In the genomic region with DNA sequence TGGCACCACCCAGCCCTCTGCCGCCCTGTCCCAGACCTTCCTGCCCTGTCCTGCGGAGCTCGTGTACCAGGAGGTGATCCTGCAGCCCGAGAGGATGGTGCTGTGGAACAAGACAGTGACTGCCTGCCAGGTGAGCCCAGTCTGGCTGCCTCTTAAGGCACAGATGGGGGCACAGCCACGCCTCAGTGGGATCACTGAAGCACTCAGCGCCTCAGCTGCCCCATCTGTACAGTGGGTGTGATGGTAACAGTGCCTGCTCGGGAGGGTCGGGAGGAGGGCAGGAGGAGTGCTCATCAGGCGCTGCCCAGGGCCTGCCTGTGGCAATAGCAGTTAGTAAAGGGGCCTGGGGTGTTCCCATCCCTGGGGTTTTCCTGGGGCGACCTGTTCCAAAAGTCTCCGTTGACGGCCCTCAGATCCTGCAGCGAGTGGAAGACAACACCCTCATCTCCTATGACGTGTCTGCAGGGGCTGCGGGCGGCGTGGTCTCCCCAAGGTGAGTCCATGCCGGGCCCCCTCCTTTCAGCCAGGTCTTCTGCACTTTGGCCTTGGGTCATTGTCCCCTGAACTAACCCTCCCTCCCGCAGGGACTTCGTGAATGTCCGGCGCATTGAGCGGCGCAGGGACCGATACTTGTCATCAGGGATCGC, we compare ENCODE assay signal across 20 cellular contexts. TPM values are rescaled to one million over a fixed set of nuclear protein-coding genes. Genes with fewer than 3 reads are reported as not detected.
DNase-seq lines count a peak whose midpoint lies in the region; ATAC-seq, FAIRE-seq and TF ChIP-seq lines count a peak whose summit lies in the region.
"Had no signal": no experiment of that assay in that cellular context is flagged by ENCODE, and none has a peak within 500 bp of the region (broad histone marks: within the 10 kb centered on the region; RNA-seq: fewer than 3 reads in every experiment).

No MANE protein-coding gene starts in this region.

- H3K4me1 ChIP-seq in right cardiac atrium (ENCODE audit: control insufficient read depth, insufficient read depth, low read length) (peaks cover 6% of the 10 kb centered on the region), HepG2 (ENCODE audit: insufficient read depth, low read length) (peaks cover 27% of the 10 kb centered on the region), spleen (peaks cover 0 to 65% (median 25%) of the 10 kb centered on the region in 6 donors)

- H3K9me3 ChIP-seq in right cardiac atrium (ENCODE audit: control insufficient read depth, low read length) (no peaks in the 10 kb centered on the region), HepG2 (ENCODE audit: low read length) (no peaks in the 10 kb centered on the region), spleen (no peaks in the 10 kb centered on the region)

- H3K27ac Mint-ChIP-seq in mesothelial cell of epicardium: no peak overlapping the region

- no peak for FAIRE-seq in HepG2 (lab: Jason Lieb, UNC)
- FAIRE-seq: GM12892 had no signal

- no peak for TF ChIP-seq RAD21 in HepG2 (CRISPR knock-in tag; IDR thresholded peaks at IDR 0.05)

- intact Hi-C loops in right cardiac atrium (cut with DNase I) (loop anchor here in 1 of 4 donors (10.0 kb wide), 1 partner anchor 64 kb away; no protein-coding TSS in a partner anchor), cardiac septum (cut with DNase I) (no loop called here), HepG2 (cut with micrococcal nuclease; ENCODE audit: unreplicated experiment) (no loop called here), spleen (cut with DNase I; ENCODE audit: low total_unique reads) (no loop called here)

- peaks cover 10% of the 10 kb centered on the region for H3K27me3 Mint-ChIP-seq in mesothelial cell of epicardium (ENCODE audit: low read depth)

- CTCF ChIA-PET in HepG2 (lab: Yijun Ruan, JAX; ENCODE audit: low intra/inter-chr PET ratio, low total read pairs): no interaction called here

- no peaks in the 10 kb centered on the region for H4K20me1 ChIP-seq in HepG2 (ENCODE audit: insufficient read depth, low read length)

- no peak overlapping the region for H3K9ac ChIP-seq in HepG2 (ENCODE audit: insufficient read depth, low read depth, low read length)

- H3K27ac ChIP-seq in right cardiac atrium (ENCODE audit: low read length) (peak overlapping the region; percentile 68), HepG2 (ENCODE audit: extremely low read length, insufficient read depth, low read length) (no peak overlapping the region), spleen (peak overlapping the region in 4 of 8 donors; percentile 63 to 85 (median 76))
- H3K27ac ChIP-seq: cardiac muscle cell, SK-N-MC had no signal

- no peaks in the 10 kb centered on the region for H3K79me2 ChIP-seq in HepG2 (ENCODE audit: insufficient read depth, low read length)

- no peak overlapping the region for H3K4me3 Mint-ChIP-seq in mesothelial cell of epicardium

- peaks cover 10% of the 10 kb centered on the region for H3K4me1 Mint-ChIP-seq in mesothelial cell of epicardium

- peaks cover 12% of the 10 kb centered on the region for H3K36me3 Mint-ChIP-seq in mesothelial cell of epicardium

- in situ Hi-C loops in HepG2 (cut with HindIII; ENCODE audit: extremely low pct_ligation_motif_present, low pct_unique_long_range_greater_than_20kb): no loop called here

- TF ChIP-seq EP300 in HepG2 (IDR thresholded peaks at IDR 0.05; ENCODE audit: low read depth in 2 of 2, low read length in 2 of 2): no peak
- no peak for TF ChIP-seq EP300 in HepG2 (CRISPR knock-in tag; IDR thresholded peaks at IDR 0.05; ENCODE audit: borderline replicate concordance)

- no TSS peak for BruUV-seq in HepG2 (replicated peaks; lab: Mats Ljungman, UMichigan)

- POLR2A ChIA-PET in HepG2 (lab: Yijun Ruan, JAX): no interaction called here

- ATAC-seq in right cardiac atrium: no peak
- ATAC-seq in HepG2: no peak
- no peak for ATAC-seq in GM18867 (IDR thresholded peaks at IDR 0.05; ENCODE audit: unreplicated experiment)
- no peak for ATAC-seq in GM21447 (IDR thresholded peaks at IDR 0.05; ENCODE audit: unreplicated experiment)

- H3K9me3 Mint-ChIP-seq in mesothelial cell of epicardium: no peaks in the 10 kb centered on the region
- H3K9me3 Mint-ChIP-seq: CD4-positive, CD25-positive, alpha-beta regulatory T cell had no signal

- peaks cover 22 to 26% of the 10 kb centered on the region in 2 experiments; a peak in 4 of 5 replicates for H3K36me3 ChIP-seq in HepG2 (replicated peaks in 1 of 2; ENCODE audit: control insufficient read depth in 1 of 2, insufficient read depth in 2 of 2, low read length in 2 of 2)
- H3K36me3 ChIP-seq in spleen: peaks cover 3 to 88% (median 63%) of the 10 kb centered on the region in 6 donors

- no peak overlapping the region for H3K4me2 ChIP-seq in HepG2 (ENCODE audit: low read depth, low read length)

- DNase-seq in right cardiac atrium (peak in 1 of 3 donors; percentile 46), cardiac septum (ENCODE audit: low spot score) (no peak), HepG2 (ENCODE audit: low spot score) (no peak), spleen (peak; percentile 62), activated gamma-delta T cell (lab: John Stamatoyannopoulos, UW) (no peak), mesothelial cell of epicardium (ENCODE audit: low spot score in 2 of 2, unreplicated experiment in 2 of 2) (no peak)
- DNase-seq: activated CD4-positive, alpha-beta T cell treated with anti-CD3 and anti-CD28 coated beads for 1 hour; CD4-positive, CD25-positive, alpha-beta regulatory T cell; DMS53; NCI-H1092; NCI-H526 treated with DMSO at 0.1 percent for 48 hours; occipital lobe; stimulated activated CD4-positive, alpha-beta T cell treated with anti-CD3 and anti-CD28 coated beads, Interleukin-2, amount 100 ng/mL, for 48 hours had no signal

- H2AFZ ChIP-seq in HepG2 (ENCODE audit: low read length): no peak overlapping the region

- TF ChIP-seq POLR2A in HepG2 (IDR thresholded peaks at IDR 0.05; ENCODE audit: insufficient read depth in 1 of 2, low read depth in 2 of 2, low read length in 2 of 2) (no peak), spleen (IDR thresholded peaks at IDR 0.05) (no peak)

- H3K4me3 ChIP-seq in right cardiac atrium (ENCODE audit: low read length): no peak overlapping the region
- no peak overlapping the region for H3K4me3 ChIP-seq in HepG2 (replicated peaks in 1 of 3; ENCODE audit: insufficient read depth in 1 of 3, low read depth in 2 of 3, low read length in 3 of 3)
- H3K4me3 ChIP-seq in spleen: no peak overlapping the region
- H3K4me3 ChIP-seq: cardiac muscle cell, SK-N-MC had no signal

- WGBS in right cardiac atrium: 78% methylated on average over 26 of the region's 26 CpGs
- WGBS in HepG2 (ENCODE audit: low lambda C conversion rate): 91% methylated on average over 22 of the region's 26 CpGs
- 94 to 96% (median 94%) methylated on average over 10 to 26 of the region's 26 CpGs for WGBS in spleen, 5 donors

- TF ChIP-seq CTCF in HepG2 (CRISPR knock-in tag; IDR thresholded peaks at IDR 0.05) (no peak), spleen (IDR thresholded peaks at IDR 0.05 in 8 of 11, conservative IDR thresholded peaks at IDR 0.05 in 3 of 11) (no peak), mesothelial cell of epicardium (IDR thresholded peaks at IDR 0.05; ENCODE audit: unreplicated experiment) (no peak)

- H3K27me3 ChIP-seq in right cardiac atrium (ENCODE audit: control insufficient read depth, insufficient read depth): no peaks in the 10 kb centered on the region
- H3K27me3 ChIP-seq in HepG2 (ENCODE audit: control insufficient read depth in 1 of 2, insufficient read depth in 2 of 2, low read length in 2 of 2): peaks cover 0 to under 1% of the 10 kb centered on the region in 2 experiments; a peak in 1 of 5 replicates
- H3K27me3 ChIP-seq in spleen (replicated peaks in 1 of 7): peaks cover 0 to 9% (median 0%) of the 10 kb centered on the region in 7 donors
- H3K27me3 ChIP-seq: cardiac muscle cell had no signal

RNA-seq across cellular contexts. Expression of a gene that starts 4.6 kb away (rescaled TPM):
- total RNA-seq in right cardiac atrium: 1,000 to 10,000 TPM; 2,357 to 4,356 (median 2,957) TPM
- polyA plus RNA-seq in right cardiac atrium: 4,928 TPM
- total RNA-seq in cardiac septum: 4,725 TPM
- 0.14 and 0.24 TPM in 2 replicates for total RNA-seq in HepG2 (2016; rRNA removed; fragmentation: Illumina TruSeq; extraction: Trizol)
- not detected in 2 replicates for total RNA-seq in HepG2 (2016; cell fraction: cytosol; rRNA removed; fragmentation: Illumina TruSeq; extraction: Trizol; ENCODE audit: low read depth)
- 0.26 TPM in 1 of 2 replicates, not detected in the other for total RNA-seq in HepG2 (2016; cell fraction: insoluble cytoplasmic fraction; rRNA removed; fragmentation: Illumina TruSeq; extraction: Trizol)
- total RNA-seq in HepG2 (2016; cell fraction: membrane; rRNA removed; fragmentation: Illumina TruSeq; extraction: Trizol): 0.06 TPM in 1 of 2 replicates, not detected in the other
- total RNA-seq in HepG2 (2016; cell fraction: nucleus; rRNA removed; fragmentation: Illumina TruSeq; extraction: Trizol): 0.56 and 0.84 TPM in 2 replicates
- 0.65 and 0.84 TPM in 2 replicates for polyA plus RNA-seq in HepG2 (2011; rRNA removed)
- 0.15 and 0.35 TPM in 2 replicates for polyA plus RNA-seq in HepG2 (2011; cell fraction: cytosol; rRNA removed)
- 6.0 and 8.8 TPM in 2 replicates for polyA plus RNA-seq in HepG2 (2011; cell fraction: nucleus; rRNA removed)
- 0.43 and 2.1 TPM in 2 replicates for polyA plus RNA-seq in HepG2 (2012)
- polyA plus RNA-seq in HepG2 (2016; cell fraction: cytosol; fragmentation: Illumina TruSeq; extraction: Trizol; ENCODE audit: low read depth): not detected in 2 replicates
- polyA plus RNA-seq in HepG2 (2016; cell fraction: insoluble cytoplasmic fraction; fragmentation: Illumina TruSeq; extraction: Trizol; ENCODE audit: low read depth): 0.19 TPM in 1 of 2 replicates, not detected in the other
- not detected in 2 replicates for polyA plus RNA-seq in HepG2 (2016; cell fraction: membrane; fragmentation: Illumina TruSeq; extraction: Trizol; ENCODE audit: low read depth)
- 0.51 and 0.85 TPM in 2 replicates for polyA plus RNA-seq in HepG2 (2016; cell fraction: nucleus; fragmentation: Illumina TruSeq; extraction: Trizol; ENCODE audit: insufficient read depth, low read depth)
- polyA minus RNA-seq in HepG2 (2011; rRNA and poly(A)+ RNA removed; ENCODE audit: low replicate concordance): 2.2 and 2.6 TPM in 2 replicates
- not detected in 2 replicates for polyA minus RNA-seq in HepG2 (2011; cell fraction: cytosol; rRNA and poly(A)+ RNA removed)
- 3.0 and 4.0 TPM in 2 replicates for polyA minus RNA-seq in HepG2 (2011; cell fraction: nucleus; rRNA and poly(A)+ RNA removed)
- 1 to 10 TPM; 1.5 to 3.1 (median 2.2) TPM for total RNA-seq in spleen
- 1 to 10 TPM; 1.6 to 3.2 (median 2.0) TPM for polyA plus RNA-seq in spleen
- total RNA-seq in mesothelial cell of epicardium: 1.6 to 3.0 TPM (median 2.3 TPM) in 3 replicates

RNA-seq across cellular contexts. Expression of a gene that starts 7.7 kb away (rescaled TPM):
- total RNA-seq in right cardiac atrium (10 to 100 TPM; 18.1 to 39.6 (median 21.3) TPM), cardiac septum (10.9 TPM), HepG2 (2016; rRNA removed; fragmentation: Illumina TruSeq; extraction: Trizol) (not detected in 2 replicates), spleen (1 to 10 TPM in 1 of 7 donors, under 1 TPM in 2, not detected in 4; 0.47 to 2.4 (median 0.51) TPM), mesothelial cell of epicardium (1.7 to 2.1 TPM (median 1.7 TPM) in 3 replicates)
- polyA plus RNA-seq in right cardiac atrium (32.7 TPM), HepG2 (2011; rRNA removed) (0.22 and 0.25 TPM in 2 replicates), spleen (under 1 TPM; 0.28 to 0.93 (median 0.80) TPM)
- not detected in 2 replicates for total RNA-seq in HepG2 (2016; cell fraction: cytosol; rRNA removed; fragmentation: Illumina TruSeq; extraction: Trizol; ENCODE audit: low read depth)
- not detected in 2 replicates for total RNA-seq in HepG2 (2016; cell fraction: insoluble cytoplasmic fraction; rRNA removed; fragmentation: Illumina TruSeq; extraction: Trizol)
- 0.17 TPM in 1 of 2 replicates, not detected in the other for total RNA-seq in HepG2 (2016; cell fraction: membrane; rRNA removed; fragmentation: Illumina TruSeq; extraction: Trizol)
- total RNA-seq in HepG2 (2016; cell fraction: nucleus; rRNA removed; fragmentation: Illumina TruSeq; extraction: Trizol): not detected in 2 replicates
- polyA plus RNA-seq in HepG2 (2011; cell fraction: cytosol; rRNA removed): 0.08 and 0.13 TPM in 2 replicates
- 0.56 and 0.71 TPM in 2 replicates for polyA plus RNA-seq in HepG2 (2011; cell fraction: nucleus; rRNA removed)
- polyA plus RNA-seq in HepG2 (2012): 0.31 TPM in 1 of 2 replicates, not detected in the other
- polyA plus RNA-seq in HepG2 (2016; cell fraction: cytosol; fragmentation: Illumina TruSeq; extraction: Trizol; ENCODE audit: low read depth): 0.11 TPM in 1 of 2 replicates, not detected in the other
- not detected in 2 replicates for polyA plus RNA-seq in HepG2 (2016; cell fraction: insoluble cytoplasmic fraction; fragmentation: Illumina TruSeq; extraction: Trizol; ENCODE audit: low read depth)
- polyA plus RNA-seq in HepG2 (2016; cell fraction: membrane; fragmentation: Illumina TruSeq; extraction: Trizol; ENCODE audit: low read depth): 0.15 TPM in 1 of 2 replicates, not detected in the other
- not detected in 2 replicates for polyA plus RNA-seq in HepG2 (2016; cell fraction: nucleus; fragmentation: Illumina TruSeq; extraction: Trizol; ENCODE audit: insufficient read depth, low read depth)
- not detected in 2 replicates for polyA minus RNA-seq in HepG2 (2011; rRNA and poly(A)+ RNA removed; ENCODE audit: low replicate concordance)
- polyA minus RNA-seq in HepG2 (2011; cell fraction: cytosol; rRNA and poly(A)+ RNA removed): not detected in 2 replicates
- not detected in 2 replicates for polyA minus RNA-seq in HepG2 (2011; cell fraction: nucleus; rRNA and poly(A)+ RNA removed)
- total RNA-seq: A673, mononuclear cell had no signal
- polyA plus RNA-seq: CD4-positive, CD25-positive, alpha-beta regulatory T cell had no signal

RNA-seq across cellular contexts. Expression of a gene that starts 23.6 kb away (rescaled TPM):
- total RNA-seq in right cardiac atrium (10 to 100 TPM; 19.2 to 26.2 (median 22.9) TPM), cardiac septum (21.9 TPM), HepG2 (2016; rRNA removed; fragmentation: Illumina TruSeq; extraction: Trizol) (17.2 and 34.6 TPM in 2 replicates), spleen (100 to 1,000 TPM in 3 of 7 donors, 10 to 100 TPM in 4; 73.9 to 166 (median 98.7) TPM), mesothelial cell of epicardium (55.6 to 56.6 TPM (median 56.2 TPM) in 3 replicates)
- polyA plus RNA-seq in right cardiac atrium (22.7 TPM), HepG2 (2011; rRNA removed) (100 and 114 TPM in 2 replicates), spleen (100 to 1,000 TPM in 2 of 3 donors, 10 to 100 TPM in 1; 59.5 to 119 (median 102) TPM)
- 10.9 and 18.7 TPM in 2 replicates for total RNA-seq in HepG2 (2016; cell fraction: cytosol; rRNA removed; fragmentation: Illumina TruSeq; extraction: Trizol; ENCODE audit: low read depth)
- total RNA-seq in HepG2 (2016; cell fraction: insoluble cytoplasmic fraction; rRNA removed; fragmentation: Illumina TruSeq; extraction: Trizol): 16.7 and 36.4 TPM in 2 replicates
- 28.2 and 28.3 TPM in 2 replicates for total RNA-seq in HepG2 (2016; cell fraction: membrane; rRNA removed; fragmentation: Illumina TruSeq; extraction: Trizol)
- 38.6 and 39.3 TPM in 2 replicates for total RNA-seq in HepG2 (2016; cell fraction: nucleus; rRNA removed; fragmentation: Illumina TruSeq; extraction: Trizol)
- 87.6 and 94.1 TPM in 2 replicates for polyA plus RNA-seq in HepG2 (2011; cell fraction: cytosol; rRNA removed)
- polyA plus RNA-seq in HepG2 (2011; cell fraction: nucleus; rRNA removed): 583 and 640 TPM in 2 replicates
- polyA plus RNA-seq in HepG2 (2012): 57.3 and 69.8 TPM in 2 replicates
- 16.8 and 21.4 TPM in 2 replicates for polyA plus RNA-seq in HepG2 (2016; cell fraction: cytosol; fragmentation: Illumina TruSeq; extraction: Trizol; ENCODE audit: low read depth)
- polyA plus RNA-seq in HepG2 (2016; cell fraction: insoluble cytoplasmic fraction; fragmentation: Illumina TruSeq; extraction: Trizol; ENCODE audit: low read depth): 23.0 and 23.7 TPM in 2 replicates
- polyA plus RNA-seq in HepG2 (2016; cell fraction: membrane; fragmentation: Illumina TruSeq; extraction: Trizol; ENCODE audit: low read depth): 28.2 and 28.4 TPM in 2 replicates
- 96.9 and 102 TPM in 2 replicates for polyA plus RNA-seq in HepG2 (2016; cell fraction: nucleus; fragmentation: Illumina TruSeq; extraction: Trizol; ENCODE audit: insufficient read depth, low read depth)
- 98.5 and 179 TPM in 2 replicates for polyA minus RNA-seq in HepG2 (2011; rRNA and poly(A)+ RNA removed; ENCODE audit: low replicate concordance)
- polyA minus RNA-seq in HepG2 (2011; cell fraction: cytosol; rRNA and poly(A)+ RNA removed): 38.4 and 57.6 TPM in 2 replicates
- polyA minus RNA-seq in HepG2 (2011; cell fraction: nucleus; rRNA and poly(A)+ RNA removed): 71.6 and 80.1 TPM in 2 replicates

RNA-seq across cellular contexts. Expression of a gene that starts 27.3 kb away (rescaled TPM):
- total RNA-seq in right cardiac atrium (10 to 100 TPM; 12.9 to 24.0 (median 15.2) TPM), cardiac septum (15.3 TPM), HepG2 (2016; rRNA removed; fragmentation: Illumina TruSeq; extraction: Trizol) (5.1 and 11.9 TPM in 2 replicates), spleen (10 to 100 TPM; 15.5 to 27.4 (median 20.7) TPM), mesothelial cell of epicardium (36.8 to 39.1 TPM (median 37.1 TPM) in 3 replicates)
- polyA plus RNA-seq in right cardiac atrium (13.6 TPM), HepG2 (2011; rRNA removed) (14.6 and 21.2 TPM in 2 replicates), spleen (10 to 100 TPM; 11.5 to 21.3 (median 18.3) TPM)
- total RNA-seq in HepG2 (2016; cell fraction: cytosol; rRNA removed; fragmentation: Illumina TruSeq; extraction: Trizol; ENCODE audit: low read depth): 1.1 and 1.5 TPM in 2 replicates
- 3.5 and 11.4 TPM in 2 replicates for total RNA-seq in HepG2 (2016; cell fraction: insoluble cytoplasmic fraction; rRNA removed; fragmentation: Illumina TruSeq; extraction: Trizol)
- total RNA-seq in HepG2 (2016; cell fraction: membrane; rRNA removed; fragmentation: Illumina TruSeq; extraction: Trizol): 3.2 and 3.3 TPM in 2 replicates
- 11.6 and 12.8 TPM in 2 replicates for total RNA-seq in HepG2 (2016; cell fraction: nucleus; rRNA removed; fragmentation: Illumina TruSeq; extraction: Trizol)
- 9.7 and 10.8 TPM in 2 replicates for polyA plus RNA-seq in HepG2 (2011; cell fraction: cytosol; rRNA removed)
- polyA plus RNA-seq in HepG2 (2011; cell fraction: nucleus; rRNA removed): 53.0 and 67.8 TPM in 2 replicates
- polyA plus RNA-seq in HepG2 (2012): 9.1 and 10.3 TPM in 2 replicates
- 0.93 and 0.97 TPM in 2 replicates for polyA plus RNA-seq in HepG2 (2016; cell fraction: cytosol; fragmentation: Illumina TruSeq; extraction: Trizol; ENCODE audit: low read depth)
- polyA plus RNA-seq in HepG2 (2016; cell fraction: insoluble cytoplasmic fraction; fragmentation: Illumina TruSeq; extraction: Trizol; ENCODE audit: low read depth): 4.1 and 5.4 TPM in 2 replicates
- polyA plus RNA-seq in HepG2 (2016; cell fraction: membrane; fragmentation: Illumina TruSeq; extraction: Trizol; ENCODE audit: low read depth): 2.1 and 2.4 TPM in 2 replicates
- polyA plus RNA-seq in HepG2 (2016; cell fraction: nucleus; fragmentation: Illumina TruSeq; extraction: Trizol; ENCODE audit: insufficient read depth, low read depth): 23.4 and 28.3 TPM in 2 replicates
- polyA minus RNA-seq in HepG2 (2011; rRNA and poly(A)+ RNA removed; ENCODE audit: low replicate concordance): 12.0 and 44.9 TPM in 2 replicates
- 5.6 and 8.2 TPM in 2 replicates for polyA minus RNA-seq in HepG2 (2011; cell fraction: cytosol; rRNA and poly(A)+ RNA removed)
- 8.2 and 9.7 TPM in 2 replicates for polyA minus RNA-seq in HepG2 (2011; cell fraction: nucleus; rRNA and poly(A)+ RNA removed)

RNA-seq across cellular contexts. Expression of a gene that starts 33.8 kb away (rescaled TPM):
- 1 to 10 TPM; 2.0 to 6.6 (median 2.4) TPM for total RNA-seq in right cardiac atrium
- polyA plus RNA-seq in right cardiac atrium: 4.4 TPM
- 1.2 TPM for total RNA-seq in cardiac septum
- not detected in 2 replicates for total RNA-seq in HepG2 (2016; rRNA removed; fragmentation: Illumina TruSeq; extraction: Trizol)
- total RNA-seq in HepG2 (2016; cell fraction: cytosol; rRNA removed; fragmentation: Illumina TruSeq; extraction: Trizol; ENCODE audit: low read depth): not detected in 2 replicates
- total RNA-seq in HepG2 (2016; cell fraction: insoluble cytoplasmic fraction; rRNA removed; fragmentation: Illumina TruSeq; extraction: Trizol): not detected in 2 replicates
- total RNA-seq in HepG2 (2016; cell fraction: membrane; rRNA removed; fragmentation: Illumina TruSeq; extraction: Trizol): not detected in 2 replicates
- total RNA-seq in HepG2 (2016; cell fraction: nucleus; rRNA removed; fragmentation: Illumina TruSeq; extraction: Trizol): not detected in 2 replicates
- 0.08 and 0.18 TPM in 2 replicates for polyA plus RNA-seq in HepG2 (2011; rRNA removed)
- polyA plus RNA-seq in HepG2 (2011; cell fraction: cytosol; rRNA removed): 0.04 and 0.05 TPM in 2 replicates
- not detected in 2 replicates for polyA plus RNA-seq in HepG2 (2011; cell fraction: nucleus; rRNA removed)
- not detected in 2 replicates for polyA plus RNA-seq in HepG2 (2012)
- not detected in 2 replicates for polyA plus RNA-seq in HepG2 (2016; cell fraction: cytosol; fragmentation: Illumina TruSeq; extraction: Trizol; ENCODE audit: low read depth)
- not detected in 2 replicates for polyA plus RNA-seq in HepG2 (2016; cell fraction: insoluble cytoplasmic fraction; fragmentation: Illumina TruSeq; extraction: Trizol; ENCODE audit: low read depth)
- polyA plus RNA-seq in HepG2 (2016; cell fraction: membrane; fragmentation: Illumina TruSeq; extraction: Trizol; ENCODE audit: low read depth): not detected in 2 replicates
- not detected in 2 replicates for polyA plus RNA-seq in HepG2 (2016; cell fraction: nucleus; fragmentation: Illumina TruSeq; extraction: Trizol; ENCODE audit: insufficient read depth, low read depth)
- not detected in 2 replicates for polyA minus RNA-seq in HepG2 (2011; rRNA and poly(A)+ RNA removed; ENCODE audit: low replicate concordance)
- polyA minus RNA-seq in HepG2 (2011; cell fraction: cytosol; rRNA and poly(A)+ RNA removed): not detected in 2 replicates
- not detected in 2 replicates for polyA minus RNA-seq in HepG2 (2011; cell fraction: nucleus; rRNA and poly(A)+ RNA removed)
- not detected for total RNA-seq in spleen
- under 1 TPM in 2 of 3 donors, not detected in 1; 0.06 to 0.26 TPM for polyA plus RNA-seq in spleen
- total RNA-seq in mesothelial cell of epicardium: 0.58 to 0.75 TPM (median 0.75 TPM) in 3 replicates
- total RNA-seq: CD4-positive, CD25-positive, alpha-beta regulatory T cell; mononuclear cell had no signal
- polyA plus RNA-seq: CD4-positive, CD25-positive, alpha-beta regulatory T cell had no signal

Comparison
In these comparisons a context has a peak if more than half of its experiments do, and no peak if none do; other contexts are left out.
1. RNA of a gene that starts 4.6 kb away (total RNA-seq): 4,725 TPM in cardiac septum (single experiment) and 2,357 to 4,356 TPM in right cardiac atrium; 1.6 to 3.0 TPM in mesothelial cell of epicardium, 1.5 to 3.1 TPM in spleen and 0.06 to 0.84 TPM in HepG2; every median in the first group is over 100 times any median in the second.